8 cellular contexts compared by ENCODE assay signal in genomic region chr15:101070502-101071273, GRCh38.
DNase-seq lines count a peak whose midpoint lies in the region; ATAC-seq and TF ChIP-seq lines count a peak whose summit lies in the region.

No MANE protein-coding gene starts in this region.

- POLR2A ChIA-PET in WTC11 (lab: Charles Lee) = interaction anchor here (1.4 kb wide), 1 partner anchor 181 kb away, joined by 4 read pairs; the partner anchor contains the start of gene CHSY1

- peaks cover 17% of the 10 kb centered on the region for H3K27me3 Mint-ChIP-seq in WTC11 (ENCODE audit: low read depth)
- H3K27me3 Mint-ChIP-seq in stimulated activated naive CD8-positive, alpha-beta T cell treated with anti-CD3 and anti-CD28 coated beads, Interleukin-15, Interleukin-2, amounts not matched to agents 100 ng/mL and 50 ng/mL, for 24 hours = no peaks in the 10 kb centered on the region

- peak; percentile 15 for DNase-seq in activated CD4-positive, alpha-beta T cell treated with anti-CD3 and anti-CD28 coated beads for 48 hours
- DNase-seq in activated CD4-positive, alpha-beta T cell treated with anti-CD3 and anti-CD28 coated beads, Interleukin-2, amount 50 U/mL, for 4 hours = no peak
- DNase-seq in WTC11 (ENCODE audit: low spot score) (no peak), glomerular visceral epithelial cell (ENCODE audit: extremely low spot score) (peak; percentile 54), mesenteric fat pad (ENCODE audit: low spot score) (no peak)
- no peak for DNase-seq in stimulated activated CD4-positive, alpha-beta T cell treated with anti-CD3 and anti-CD28 coated beads, Interleukin-2, amount 100 ng/mL, for 24 hours

- H3K27ac Mint-ChIP-seq in WTC11 = peak overlapping the region; percentile 98
- H3K27ac Mint-ChIP-seq in stimulated activated naive CD8-positive, alpha-beta T cell treated with anti-CD3 and anti-CD28 coated beads, Interleukin-15, Interleukin-2, amounts not matched to agents 100 ng/mL and 50 ng/mL, for 24 hours = peak overlapping the region; percentile 54

- peak overlapping the region; percentile 14; the same call in 1 of the 2 replicates for H3K4me3 Mint-ChIP-seq in WTC11
- H3K4me3 Mint-ChIP-seq in stimulated activated naive CD8-positive, alpha-beta T cell treated with anti-CD3 and anti-CD28 coated beads, Interleukin-15, Interleukin-2, amounts not matched to agents 100 ng/mL and 50 ng/mL, for 24 hours = no peak overlapping the region

- peaks cover 39% of the 10 kb centered on the region for H3K36me3 Mint-ChIP-seq in WTC11
- H3K36me3 Mint-ChIP-seq in stimulated activated naive CD8-positive, alpha-beta T cell treated with anti-CD3 and anti-CD28 coated beads, Interleukin-15, Interleukin-2, amounts not matched to agents 100 ng/mL and 50 ng/mL, for 24 hours (ENCODE audit: low read depth) = no peaks in the 10 kb centered on the region

- peaks cover 62% of the 10 kb centered on the region for H3K4me1 Mint-ChIP-seq in WTC11
- H3K4me1 Mint-ChIP-seq in stimulated activated naive CD8-positive, alpha-beta T cell treated with anti-CD3 and anti-CD28 coated beads, Interleukin-15, Interleukin-2, amounts not matched to agents 100 ng/mL and 50 ng/mL, for 24 hours (ENCODE audit: low read depth) = peaks cover 10% of the 10 kb centered on the region

- ATAC-seq in WTC11 = peak; percentile 6; the same call in 1 of the 2 replicates
- ATAC-seq in HG03571 (IDR thresholded peaks at IDR 0.05; ENCODE audit: unreplicated experiment) = no peak

- TF ChIP-seq CTCF in WTC11 (IDR thresholded peaks at IDR 0.05) = no peak

- CTCF ChIA-PET in WTC11 (lab: Charles Lee) = interaction anchor here (0.7 to 6.5 kb wide), 12 partner anchors 10 to 218 kb away, joined by 3 to 53 read pairs (median 4); no protein-coding TSS in a partner anchor

- peaks cover 23% of the 10 kb centered on the region for H3K9me3 Mint-ChIP-seq in WTC11
- H3K9me3 Mint-ChIP-seq in stimulated activated naive CD8-positive, alpha-beta T cell treated with anti-CD3 and anti-CD28 coated beads, Interleukin-15, Interleukin-2, amounts not matched to agents 100 ng/mL and 50 ng/mL, for 24 hours = no peaks in the 10 kb centered on the region

TF ChIP-seq in WTC11, 78 proteins besides CTCF, POLR2A, EP300 and RAD21:
- no peak for TF ChIP-seq GRHL2 (CRISPR knock-in tag; IDR thresholded peaks at IDR 0.05; ENCODE audit: insufficient replicate concordance, severe bottlenecking)
- no peak for TF ChIP-seq NFE2L1 (CRISPR knock-in tag; IDR thresholded peaks at IDR 0.05)
- TF ChIP-seq FOXK1 (CRISPR knock-in tag; IDR thresholded peaks at IDR 0.05) = 0 out of 2 replicates have a peak, but pooled peaks have one; percentile 44
- TF ChIP-seq GABPB1 (CRISPR knock-in tag; IDR thresholded peaks at IDR 0.05) = peak; percentile 31; the same call in 1 of the 2 replicates
- TF ChIP-seq FOXP4 (CRISPR knock-in tag; IDR thresholded peaks at IDR 0.05) = peak; percentile 40; the same call in 1 of the 2 replicates
- TF ChIP-seq OVOL2 (CRISPR knock-in tag; IDR thresholded peaks at IDR 0.05; ENCODE audit: borderline replicate concordance) = no peak

Comparison
In these comparisons a context has a peak if more than half of its experiments do, and no peak if none do; other contexts are left out.
1. DNase-seq: peak in activated CD4-positive, alpha-beta T cell treated with anti-CD3 and anti-CD28 coated beads for 48 hours (single experiment) and glomerular visceral epithelial cell (single experiment); none in activated CD4-positive, alpha-beta T cell treated with anti-CD3 and anti-CD28 coated beads, Interleukin-2, amount 50 U/mL, for 4 hours (0 of 2), WTC11 (single experiment), mesenteric fat pad (single experiment) and stimulated activated CD4-positive, alpha-beta T cell treated with anti-CD3 and anti-CD28 coated beads, Interleukin-2, amount 100 ng/mL, for 24 hours (0 of 2).